Comparison of ENCODE assay signal across 1 cellular context in the genomic region with DNA sequence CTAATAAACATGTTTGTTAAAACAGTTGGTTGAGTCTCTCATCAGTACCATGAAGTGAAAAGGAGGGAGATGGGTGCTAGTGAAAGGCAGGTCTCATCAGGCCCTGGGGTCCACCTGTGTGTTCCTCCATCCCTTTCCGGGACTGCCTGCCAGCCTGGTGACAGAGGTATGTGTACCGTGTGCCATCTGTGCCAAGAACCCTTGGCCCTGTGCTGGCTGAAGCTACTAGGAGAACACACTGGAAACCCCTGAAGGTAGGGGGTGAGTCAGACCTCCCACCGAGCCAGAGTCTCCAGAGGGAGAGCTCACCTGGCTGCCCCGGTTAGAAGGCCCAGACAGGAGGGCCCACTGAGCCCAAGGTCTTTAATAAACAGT.
TF ChIP-seq lines count a peak whose summit lies in the region.

No MANE protein-coding gene starts in this region.

TF ChIP-seq in HEK293, 187 proteins besides CTCF, POLR2A, EP300 and RAD21 (continued from another document):
- TF ChIP-seq ZNF335 (tag by site-specific recombination; conservative IDR thresholded peaks at IDR 0.05), result no peak
- TF ChIP-seq, protein P1, sequence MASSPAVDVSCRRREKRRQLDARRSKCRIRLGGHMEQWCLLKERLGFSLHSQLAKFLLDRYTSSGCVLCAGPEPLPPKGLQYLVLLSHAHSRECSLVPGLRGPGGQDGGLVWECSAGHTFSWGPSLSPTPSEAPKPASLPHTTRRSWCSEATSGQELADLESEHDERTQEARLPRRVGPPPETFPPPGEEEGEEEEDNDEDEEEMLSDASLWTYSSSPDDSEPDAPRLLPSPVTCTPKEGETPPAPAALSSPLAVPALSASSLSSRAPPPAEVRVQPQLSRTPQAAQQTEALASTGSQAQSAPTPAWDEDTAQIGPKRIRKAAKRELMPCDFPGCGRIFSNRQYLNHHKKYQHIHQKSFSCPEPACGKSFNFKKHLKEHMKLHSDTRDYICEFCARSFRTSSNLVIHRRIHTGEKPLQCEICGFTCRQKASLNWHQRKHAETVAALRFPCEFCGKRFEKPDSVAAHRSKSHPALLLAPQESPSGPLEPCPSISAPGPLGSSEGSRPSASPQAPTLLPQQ (tag by site-specific recombination; IDR thresholded peaks at IDR 0.05), result peak; percentile 62
